ENCODE assay signal across 28 cellular contexts in the genomic region with DNA sequence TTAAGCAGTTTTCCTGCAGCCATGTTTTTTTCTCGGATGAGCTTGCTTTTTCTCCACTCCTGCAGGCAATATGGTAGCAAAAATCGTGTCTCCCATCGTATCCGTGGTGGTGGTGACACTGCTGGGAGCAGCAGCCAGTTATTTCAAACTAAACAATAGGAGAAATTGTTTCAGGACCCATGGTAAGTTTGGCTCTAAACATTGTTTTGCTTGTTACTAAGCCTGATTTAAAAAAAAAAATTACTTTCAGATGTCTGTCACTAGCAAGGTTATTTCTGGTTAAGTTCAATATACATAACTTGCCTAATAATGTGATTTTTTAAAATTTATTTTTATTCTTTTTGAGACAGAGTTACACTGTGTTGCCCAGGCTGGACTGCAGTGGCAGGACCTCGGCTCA. TPM values are rescaled to one million over a fixed set of nuclear protein-coding genes. Genes with fewer than 3 reads are reported as not detected.
"Had no signal": no experiment of that assay in that cellular context is flagged by ENCODE, and none has a peak within 500 bp of the region (broad histone marks: within the 10 kb centered on the region; RNA-seq: fewer than 3 reads in every experiment).

No MANE protein-coding gene starts in this region.

- H3K4me2 ChIP-seq: SK-N-SH had no signal

- H3K4me1 Mint-ChIP-seq: activated naive CD4-positive, alpha-beta T cell treated with anti-CD3 and anti-CD28 coated beads, Interleukin-2, amount 10 ng/mL, durations not matched to agents 7 days and 5 days; activated naive CD8-positive, alpha-beta T cell treated with anti-CD3 and anti-CD28 coated beads, Interleukin-2, amount 50 U/mL, for 24 hours; memory B cell; stimulated activated memory B cell treated with anti-CD40 and anti-IgM and Interleukin-4, amounts not matched to agents 10 μg/mL and 1 μg/mL and 100 μg/mL, for 72 hours had no signal

- H3K4me3 ChIP-seq: colonic mucosa, esophagus muscularis mucosa, gastrocnemius medialis, mucosa of descending colon, right lobe of liver, spleen, thoracic aorta, upper lobe of left lung had no signal

- H3K27me3 ChIP-seq: colonic mucosa, esophagus muscularis mucosa, gastrocnemius medialis, right lobe of liver, spleen, upper lobe of left lung had no signal

- DNase-seq: activated CD4-positive, alpha-beta T cell treated with anti-CD3 and anti-CD28 coated beads for 48 hours; activated CD4-positive, CD25-positive, alpha-beta regulatory T cell; activated CD8-positive, alpha-beta T cell treated with anti-CD3 and anti-CD28 coated beads, Interleukin-2, amount 10 ng/mL, durations not matched to agents 7 days and 5 days; activated effector memory CD4-positive, alpha-beta T cell treated with Interleukin-2 at 50 U/mL for 16 hours; activated naive CD4-positive, alpha-beta T cell treated with anti-CD3 and anti-CD28 coated beads, Interleukin-2, amount 10 ng/mL, durations not matched to agents 7 days and 5 days; activated naive CD8-positive, alpha-beta T cell treated with anti-CD3 and anti-CD28 coated beads, Interleukin-2, amount 50 U/mL, for 24 hours; activated T-cell treated with anti-CD3 and anti-CD28 coated beads, Interleukin-2, amount 50 U/mL, for 4 hours; anterior cingulate cortex; central memory CD4-positive, alpha-beta T cell; colonic mucosa; gastrocnemius medialis; head of caudate nucleus; immature natural killer cell; left ventricle myocardium superior; mucosa of descending colon; naive B cell; right lobe of liver; SK-N-SH; spleen; stimulated activated CD4-positive, alpha-beta T cell treated with anti-CD3 and anti-CD28 coated beads, Interleukin-4, amount 100 ng/mL, for 4 hours; upper lobe of left lung had no signal

- H3K9me3 ChIP-seq: colonic mucosa, esophagus muscularis mucosa, gastrocnemius medialis, mucosa of descending colon, right lobe of liver, SK-N-SH, spleen, thoracic aorta, upper lobe of left lung had no signal

- H3K9ac ChIP-seq: SK-N-SH had no signal

- H3K9me2 ChIP-seq: SK-N-SH had no signal

- H3K36me3 Mint-ChIP-seq: activated naive CD4-positive, alpha-beta T cell treated with anti-CD3 and anti-CD28 coated beads, Interleukin-2, amount 10 ng/mL, durations not matched to agents 7 days and 5 days; brain; immature natural killer cell; memory B cell; naive B cell; stimulated activated memory B cell treated with anti-CD40 and anti-IgM and Interleukin-4, amounts not matched to agents 10 μg/mL and 1 μg/mL and 100 μg/mL, for 72 hours had no signal

- H3K27ac Mint-ChIP-seq: activated CD8-positive, alpha-beta T cell treated with anti-CD3 and anti-CD28 coated beads, Interleukin-2, amount 10 ng/mL, durations not matched to agents 7 days and 5 days; activated naive CD4-positive, alpha-beta T cell treated with anti-CD3 and anti-CD28 coated beads, Interleukin-2, amount 10 ng/mL, durations not matched to agents 7 days and 5 days; activated naive CD8-positive, alpha-beta T cell treated with anti-CD3 and anti-CD28 coated beads, Interleukin-2, amount 50 U/mL, for 24 hours; immature natural killer cell; memory B cell; stimulated activated memory B cell treated with anti-CD40 and anti-IgM and Interleukin-4, amounts not matched to agents 10 μg/mL and 1 μg/mL and 100 μg/mL, for 72 hours; T-helper 2 cell treated with Interferon-gamma antibody and Interleukin-4, amounts not matched to agents 5 μg/mL and 100 μg/mL, for 36 hours had no signal

- H3K9me3 Mint-ChIP-seq: activated naive CD4-positive, alpha-beta T cell treated with anti-CD3 and anti-CD28 coated beads, Interleukin-2, amount 10 ng/mL, durations not matched to agents 7 days and 5 days; activated naive CD8-positive, alpha-beta T cell treated with anti-CD3 and anti-CD28 coated beads, Interleukin-2, amount 50 U/mL, for 24 hours; activated T-cell treated with anti-CD3 and anti-CD28 coated beads, Interleukin-2, amount 50 U/mL, for 4 hours; immature natural killer cell; memory B cell; neural crest cell; stimulated activated memory B cell treated with anti-CD40 and anti-IgM and Interleukin-4, amounts not matched to agents 10 μg/mL and 1 μg/mL and 100 μg/mL, for 72 hours; T-helper 2 cell treated with Interferon-gamma antibody and Interleukin-4, amounts not matched to agents 5 μg/mL and 100 μg/mL, for 36 hours had no signal

- ATAC-seq: activated CD8-positive, alpha-beta T cell treated with anti-CD3 and anti-CD28 coated beads, Interleukin-2, amount 10 ng/mL, durations not matched to agents 7 days and 5 days; activated naive CD8-positive, alpha-beta T cell treated with anti-CD3 and anti-CD28 coated beads, Interleukin-2, amount 50 U/mL, for 24 hours; activated T-cell treated with anti-CD3 and anti-CD28 coated beads, Interleukin-2, amount 50 U/mL, for 4 hours; gastrocnemius medialis; left ventricle myocardium superior; mucosa of descending colon; right lobe of liver; stimulated activated memory B cell treated with anti-CD40 and anti-IgM and Interleukin-4, amounts not matched to agents 10 μg/mL and 1 μg/mL and 100 μg/mL, for 72 hours had no signal

- H3K27ac ChIP-seq: colonic mucosa, esophagus muscularis mucosa, gastrocnemius medialis, right lobe of liver, spleen, thoracic aorta, upper lobe of left lung had no signal

- H3K36me3 ChIP-seq: colonic mucosa, esophagus muscularis mucosa, gastrocnemius medialis, right lobe of liver, spleen, thoracic aorta, upper lobe of left lung had no signal

- H3K4me3 Mint-ChIP-seq: activated CD8-positive, alpha-beta T cell treated with anti-CD3 and anti-CD28 coated beads, Interleukin-2, amount 10 ng/mL, durations not matched to agents 7 days and 5 days; activated naive CD4-positive, alpha-beta T cell treated with anti-CD3 and anti-CD28 coated beads, Interleukin-2, amount 10 ng/mL, durations not matched to agents 7 days and 5 days; activated naive CD8-positive, alpha-beta T cell treated with anti-CD3 and anti-CD28 coated beads, Interleukin-2, amount 50 U/mL, for 24 hours; activated T-cell treated with anti-CD3 and anti-CD28 coated beads, Interleukin-2, amount 50 U/mL, for 4 hours; immature natural killer cell; memory B cell; naive B cell; neural crest cell; stimulated activated memory B cell treated with anti-CD40 and anti-IgM and Interleukin-4, amounts not matched to agents 10 μg/mL and 1 μg/mL and 100 μg/mL, for 72 hours; T-helper 2 cell treated with Interferon-gamma antibody and Interleukin-4, amounts not matched to agents 5 μg/mL and 100 μg/mL, for 36 hours had no signal

- H3K4me1 ChIP-seq: colonic mucosa, gastrocnemius medialis, right lobe of liver had no signal

RNA-seq across cellular contexts. Expression of a gene that starts 17.5 kb away (rescaled TPM):
- total RNA-seq: activated CD8-positive, alpha-beta T cell treated with anti-CD3 and anti-CD28 coated beads, Interleukin-2, amount 10 ng/mL, durations not matched to agents 7 days and 5 days; activated T-cell treated with anti-CD3 and anti-CD28 coated beads, Interleukin-2, amount 50 U/mL, for 4 hours had no signal
- polyA plus RNA-seq: immature natural killer cell had no signal

RNA-seq across cellular contexts. Expression of a gene that starts 59.4 kb away (rescaled TPM):
- total RNA-seq: activated CD8-positive, alpha-beta T cell treated with anti-CD3 and anti-CD28 coated beads, Interleukin-2, amount 10 ng/mL, durations not matched to agents 7 days and 5 days; activated T-cell treated with anti-CD3 and anti-CD28 coated beads, Interleukin-2, amount 50 U/mL, for 4 hours; neural crest cell had no signal
- polyA plus RNA-seq: immature natural killer cell had no signal
